8 cellular contexts compared by ENCODE assay signal in the genomic region with DNA sequence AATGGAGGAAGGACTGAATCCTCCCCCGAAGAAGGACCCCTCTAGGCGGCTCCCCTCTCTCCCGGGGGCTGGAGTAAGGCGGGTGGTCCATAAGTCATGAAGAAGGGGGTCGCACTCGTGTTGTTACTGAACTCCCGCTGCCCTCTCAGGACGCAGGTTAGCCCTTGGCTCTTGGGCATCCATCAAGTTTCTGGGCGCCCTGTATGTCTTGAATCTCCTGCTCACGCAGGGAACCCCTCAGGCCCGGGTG. TPM values are rescaled to one million over a fixed set of nuclear protein-coding genes. Genes with fewer than 3 reads are reported as not detected.
DNase-seq lines count a peak whose midpoint lies in the region; ATAC-seq and TF ChIP-seq lines count a peak whose summit lies in the region.

No MANE protein-coding gene starts in this region.

- H3K27ac Mint-ChIP-seq in activated CD4-positive, alpha-beta T cell treated with anti-CD3 and anti-CD28 coated beads, Interleukin-2, amount 10 ng/mL, durations not matched to agents 7 days and 5 days = peak overlapping the region; percentile 94

- H3K9me3 Mint-ChIP-seq in activated CD4-positive, alpha-beta T cell treated with anti-CD3 and anti-CD28 coated beads, Interleukin-2, amount 10 ng/mL, durations not matched to agents 7 days and 5 days = peaks cover under 1% of the 10 kb centered on the region

- peak overlapping the region; percentile 96 to 98 (median 97) for H3K27ac ChIP-seq in right lobe of liver
- H3K27ac ChIP-seq in thyroid gland = peak overlapping the region; percentile 91 to 99 (median 95)

- H3K9me3 ChIP-seq in right lobe of liver = no peaks in the 10 kb centered on the region
- no peaks in the 10 kb centered on the region for H3K9me3 ChIP-seq in thyroid gland

- intact Hi-C loops in right lobe of liver (cut with DNase I) (no loop called here), thyroid gland (cut with DNase I) (no loop called here)

- H3K4me3 ChIP-seq in astrocyte of the spinal cord (ENCODE audit: low read depth, low read length) (peak overlapping the region; percentile 93), right lobe of liver (peak overlapping the region; percentile 87 to 91 (median 89)), thyroid gland (replicated peaks in 1 of 3) (peak overlapping the region; percentile 5 to 99 (median 85))

- no peaks in the 10 kb centered on the region for H3K27me3 Mint-ChIP-seq in activated CD4-positive, alpha-beta T cell treated with anti-CD3 and anti-CD28 coated beads, Interleukin-2, amount 10 ng/mL, durations not matched to agents 7 days and 5 days

- CTCF ChIA-PET in activated CD4-positive, alpha-beta T cell treated with anti-CD3 and anti-CD28 coated beads, Interleukin-2, amount 10 ng/mL, durations not matched to agents 7 days and 5 days (lab: Charles Lee) = interaction anchor here (1.2 to 20.1 kb wide), 5 partner anchors 14 to 153 kb away, joined by 3 to 420 read pairs (median 5); partner anchors contain the start of genes FLOT2, NEK8, RPL23A and TLCD1

- H3K36me3 ChIP-seq in right lobe of liver (peaks cover 5 to 28% (median 9%) of the 10 kb centered on the region in 4 donors), thyroid gland (peaks cover 18 to 26% of the 10 kb centered on the region in 2 donors)

- in situ Hi-C loops in astrocyte of the spinal cord (cut with HindIII; ENCODE audit: low sequenced_read_pairs) = no loop called here

- no peak for TF ChIP-seq POLR2A in right lobe of liver (IDR thresholded peaks at IDR 0.05)
- TF ChIP-seq POLR2A in thyroid gland (IDR thresholded peaks at IDR 0.05) = no peak

- H3K4me3 Mint-ChIP-seq in activated CD4-positive, alpha-beta T cell treated with anti-CD3 and anti-CD28 coated beads, Interleukin-2, amount 10 ng/mL, durations not matched to agents 7 days and 5 days = peak overlapping the region; percentile 89

- no peak for ATAC-seq in right lobe of liver

- no peaks in the 10 kb centered on the region for H3K27me3 ChIP-seq in right lobe of liver
- no peaks in the 10 kb centered on the region for H3K27me3 ChIP-seq in thyroid gland

- peaks cover 14% of the 10 kb centered on the region for H3K36me3 Mint-ChIP-seq in activated CD4-positive, alpha-beta T cell treated with anti-CD3 and anti-CD28 coated beads, Interleukin-2, amount 10 ng/mL, durations not matched to agents 7 days and 5 days (ENCODE audit: low read depth)

- no peak for DNase-seq in activated CD4-positive, alpha-beta T cell treated with anti-CD3 and anti-CD28 coated beads, Interleukin-2, amount 10 ng/mL, durations not matched to agents 7 days and 5 days
- DNase-seq in activated CD4-positive, alpha-beta T cell treated with anti-CD3 and anti-CD28 coated beads for 1 hour = no peak
- no peak for DNase-seq in astrocyte of the spinal cord (ENCODE audit: low read depth, low spot score)
- DNase-seq in right lobe of liver = no peak
- no peak for DNase-seq in thyroid gland
- no peak for DNase-seq in epidermal melanocyte (ENCODE audit: insufficient read length, low spot score)
- no peak for DNase-seq in NCI-H2196 (lab: John Stamatoyannopoulos, UW; ENCODE audit: unreplicated experiment)
- DNase-seq in stimulated activated CD4-positive, alpha-beta T cell treated with anti-CD3 and anti-CD28 coated beads, Interleukin-1b, Interleukin-23, amount 100 ng/mL, for 48 hours = no peak

- peaks cover 43% of the 10 kb centered on the region for H3K4me1 Mint-ChIP-seq in activated CD4-positive, alpha-beta T cell treated with anti-CD3 and anti-CD28 coated beads, Interleukin-2, amount 10 ng/mL, durations not matched to agents 7 days and 5 days

- TF ChIP-seq CTCF in astrocyte of the spinal cord (IDR thresholded peaks at IDR 0.05; ENCODE audit: low read depth, low read length) (no peak), right lobe of liver (IDR thresholded peaks at IDR 0.05) (no peak), thyroid gland (IDR thresholded peaks at IDR 0.05) (no peak)

- H3K4me1 ChIP-seq in right lobe of liver (peaks cover 0 to 29% (median 13%) of the 10 kb centered on the region in 4 donors), thyroid gland (peaks cover 44 to 58% of the 10 kb centered on the region in 2 donors)

- 0% methylated on average over 9 of the region's 11 CpGs for WGBS in right lobe of liver (ENCODE audit: insufficient coverage, low coverage, low lambda C conversion rate, missing lambda C conversion rate)
- whole genome bisulfite sequencing in thyroid gland, 2 donors = 0 to 3% methylated on average over 8 to 10 of the region's 11 CpGs

- POLR2A ChIA-PET in activated CD4-positive, alpha-beta T cell treated with anti-CD3 and anti-CD28 coated beads, Interleukin-2, amount 10 ng/mL, durations not matched to agents 7 days and 5 days (lab: Charles Lee) = interaction anchor here (1.5 to 1.9 kb wide), 2 partner anchors 16 to 18 kb away, joined by 3 to 6 read pairs; partner anchors contain the start of gene TLCD1

RNA-seq across cellular contexts. Expression of gene TRAF4, which starts 0.9 kb away (rescaled TPM):
- total RNA-seq in activated CD4-positive, alpha-beta T cell treated with anti-CD3 and anti-CD28 coated beads, Interleukin-2, amount 10 ng/mL, durations not matched to agents 7 days and 5 days = 10 to 100 TPM; 44.9 to 45.1 TPM
- total RNA-seq in right lobe of liver = 10 to 100 TPM; 26.4 to 55.2 (median 42.3) TPM
- 10 to 100 TPM; 33.3 to 64.3 (median 44.3) TPM for total RNA-seq in thyroid gland

RNA-seq across cellular contexts. Expression of gene NEK8, which starts 16.1 kb away (rescaled TPM):
- total RNA-seq in activated CD4-positive, alpha-beta T cell treated with anti-CD3 and anti-CD28 coated beads, Interleukin-2, amount 10 ng/mL, durations not matched to agents 7 days and 5 days = 1 to 10 TPM; 7.3 TPM
- 1 to 10 TPM; 1.6 to 5.4 (median 3.2) TPM for total RNA-seq in right lobe of liver
- 10 to 100 TPM in 1 of 4 donors, 1 to 10 TPM in 3; 3.9 to 14.0 (median 8.1) TPM for total RNA-seq in thyroid gland

RNA-seq across cellular contexts. Expression of gene TLCD1, which starts 18.7 kb away (rescaled TPM):
- total RNA-seq in activated CD4-positive, alpha-beta T cell treated with anti-CD3 and anti-CD28 coated beads, Interleukin-2, amount 10 ng/mL, durations not matched to agents 7 days and 5 days = 1 to 10 TPM; 2.1 to 2.3 TPM
- total RNA-seq in right lobe of liver (10 to 100 TPM in 1 of 6 experiments, 1 to 10 TPM in 5; 2.9 to 11.0 (median 7.0) TPM), thyroid gland (10 to 100 TPM in 1 of 4 donors, 1 to 10 TPM in 3; 1.6 to 21.4 (median 5.1) TPM)

RNA-seq across cellular contexts. Expression of gene RPL23A, which starts 24.9 kb away (rescaled TPM):
- 1,000 to 10,000 TPM; 1,884 to 2,250 TPM for total RNA-seq in activated CD4-positive, alpha-beta T cell treated with anti-CD3 and anti-CD28 coated beads, Interleukin-2, amount 10 ng/mL, durations not matched to agents 7 days and 5 days
- total RNA-seq in right lobe of liver = 100 to 1,000 TPM; 212 to 464 (median 362) TPM
- 100 to 1,000 TPM; 181 to 750 (median 443) TPM for total RNA-seq in thyroid gland

RNA-seq across cellular contexts. Expression of gene RAB34, which starts 27.1 kb away (rescaled TPM):
- total RNA-seq in activated CD4-positive, alpha-beta T cell treated with anti-CD3 and anti-CD28 coated beads, Interleukin-2, amount 10 ng/mL, durations not matched to agents 7 days and 5 days = 10 to 100 TPM; 11.0 to 11.8 TPM
- total RNA-seq in right lobe of liver (10 to 100 TPM in 1 of 6 experiments, 1 to 10 TPM in 5; 2.5 to 12.5 (median 4.7) TPM), thyroid gland (100 to 1,000 TPM; 136 to 186 (median 159) TPM)
